Comparison of ENCODE assay signal across 1 cellular context in genomic region chr14:50704454-50705010, GRCh38.
TF ChIP-seq lines count a peak whose summit lies in the region.

No MANE protein-coding gene starts in this region.

TF ChIP-seq in H1, 55 proteins besides CTCF, POLR2A, EP300 and RAD21:
- TF ChIP-seq NRF1 (IDR thresholded peaks at IDR 0.05; ENCODE audit: low read depth, low read length) (no peak), SUZ12 (IDR thresholded peaks at IDR 0.05; ENCODE audit: low read length) (no peak), TCF12 (IDR thresholded peaks at IDR 0.05; ENCODE audit: low read depth, low read length) (no peak), SIN3A (conservative IDR thresholded peaks at IDR 0.05 in 1 of 2, IDR thresholded peaks at IDR 0.05 in 1 of 2; ENCODE audit: low read depth in 1 of 2, low read length in 2 of 2) (no peak), GTF2F1 (IDR thresholded peaks at IDR 0.05; ENCODE audit: borderline replicate concordance, low read depth, low read length) (no peak), GABPA (IDR thresholded peaks at IDR 0.05; ENCODE audit: borderline replicate concordance, insufficient read depth, low read length) (no peak), TBP (IDR thresholded peaks at IDR 0.05; ENCODE audit: low read depth, low read length) (no peak), CBX8 (IDR thresholded peaks at IDR 0.05; ENCODE audit: borderline replicate concordance, low read depth, low read length) (no peak), TEAD4 (IDR thresholded peaks at IDR 0.05; ENCODE audit: low read depth, low read length) (no peak), CBX5 (IDR thresholded peaks at IDR 0.05; ENCODE audit: low read depth, low read length) (no peak), ATF2 (IDR thresholded peaks at IDR 0.05; ENCODE audit: low read length) (no peak), ZNF274 (IDR thresholded peaks at IDR 0.05; ENCODE audit: borderline replicate concordance, extremely low read depth, low read length) (no peak), MAFK (IDR thresholded peaks at IDR 0.05; ENCODE audit: low read depth, low read length) (no peak), YY1 (IDR thresholded peaks at IDR 0.05; ENCODE audit: low read depth, low read length) (no peak), TAF1 (IDR thresholded peaks at IDR 0.05; ENCODE audit: low read depth, low read length) (no peak)
